In genomic region chr20:18793625-18794427, GRCh38 we compare ENCODE assay signal across 8 cellular contexts. TPM values are rescaled to one million over a fixed set of nuclear protein-coding genes. Genes with fewer than 3 reads are reported as not detected.
DNase-seq lines count a peak whose midpoint lies in the region; ATAC-seq and TF ChIP-seq lines count a peak whose summit lies in the region.

No MANE protein-coding gene starts in this region.

- H3K4me3 ChIP-seq in AG10803 (ENCODE audit: low read length) (peak overlapping the region; percentile 86), kidney epithelial cell (ENCODE audit: low read depth, low read length) (peak overlapping the region; percentile 65)

- no peaks in the 10 kb centered on the region for H3K27me3 ChIP-seq in kidney epithelial cell (ENCODE audit: control insufficient read depth, insufficient read depth, low read length)

- peak; percentile 87 for DNase-seq in AG10803 (ENCODE audit: low read depth)
- peak; percentile 74 for DNase-seq in NCI-H226
- DNase-seq in activated CD4-positive, CD25-positive, alpha-beta regulatory T cell treated with anti-CD3 and anti-CD28 coated beads, Interleukin-2, amount 50 U/mL, for 72 hours: peak; percentile 79
- DNase-seq in chondrocyte (ENCODE audit: low spot score): no peak
- DNase-seq in kidney epithelial cell (ENCODE audit: low read depth): peak; percentile 85
- peak; percentile 72 to 76 for DNase-seq in stimulated activated CD4-positive, alpha-beta T cell treated with anti-CD3 and anti-CD28 coated beads, Interleukin-15, amount 100 ng/mL, for 48 hours (ENCODE audit: low read depth in 2 of 2)

- in situ Hi-C loops in GM18951 (cut with MboI; ENCODE audit: low sequenced_read_pairs, unreplicated experiment): no loop called here

- H3K9me3 Mint-ChIP-seq in chondrocyte (ENCODE audit: low read depth): peaks cover 14% of the 10 kb centered on the region

- H3K36me3 ChIP-seq in kidney epithelial cell (ENCODE audit: control insufficient read depth, insufficient read depth, low read length): no peaks in the 10 kb centered on the region

- TF ChIP-seq POLR2A in GM18951 (IDR thresholded peaks at IDR 0.05; ENCODE audit: extremely low read depth, insufficient read depth, insufficient read length): peak; percentile 82

- H3K27me3 Mint-ChIP-seq in chondrocyte (ENCODE audit: low read depth): peaks cover 22% of the 10 kb centered on the region

- peak; percentile 97 for ATAC-seq in HG03196 (IDR thresholded peaks at IDR 0.05; ENCODE audit: unreplicated experiment)

- peaks cover 10% of the 10 kb centered on the region for H3K4me1 Mint-ChIP-seq in chondrocyte (ENCODE audit: low read depth)

- H3K36me3 Mint-ChIP-seq in chondrocyte (ENCODE audit: low read depth): no peaks in the 10 kb centered on the region

- peak overlapping the region; percentile 91 for H3K4me3 Mint-ChIP-seq in chondrocyte (ENCODE audit: unreplicated experiment)

- H3K27ac Mint-ChIP-seq in chondrocyte (ENCODE audit: unreplicated experiment): peak overlapping the region; percentile 95

- TF ChIP-seq CTCF in AG10803 (conservative IDR thresholded peaks at IDR 0.05; ENCODE audit: low read length) (no peak), chondrocyte (IDR thresholded peaks at IDR 0.05) (peak; percentile 60), kidney epithelial cell (IDR thresholded peaks at IDR 0.05; ENCODE audit: insufficient read depth, low read length, poor library complexity, severe bottlenecking) (no peak)

RNA-seq across cellular contexts. Expression of gene SCP2D1, which starts 19.8 kb away (rescaled TPM):
- not detected in 3 replicates for total RNA-seq in chondrocyte
- not detected in 2 replicates for total RNA-seq in kidney epithelial cell
